Comparison of ENCODE assay signal across 8 cellular contexts in the genomic region with DNA sequence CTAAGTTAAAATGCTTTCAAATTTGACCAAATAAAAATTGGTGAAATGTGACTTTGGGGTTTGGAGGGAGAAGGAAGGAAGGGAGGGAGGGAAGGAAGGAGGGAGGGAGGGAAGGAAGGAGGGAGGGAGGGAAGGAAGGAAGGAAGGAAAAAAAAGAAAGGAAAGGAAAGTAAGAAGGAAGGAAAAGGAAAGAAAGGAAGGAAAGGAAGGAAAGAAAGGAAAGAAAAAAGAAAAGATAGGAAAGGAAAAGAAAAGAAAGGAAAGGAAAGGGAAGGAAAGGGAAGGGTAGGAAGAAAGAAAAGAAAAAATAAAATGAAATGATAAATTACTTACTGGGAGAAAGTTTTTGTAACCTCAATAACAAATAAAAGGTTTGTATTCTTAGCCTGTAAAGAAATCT.
"Had no signal": no experiment of that assay in that cellular context is flagged by ENCODE, and none has a peak within 500 bp of the region (broad histone marks: within the 10 kb centered on the region; RNA-seq: fewer than 3 reads in every experiment).

No MANE protein-coding gene starts in this region.

- H3K27ac Mint-ChIP-seq: GM23338, IgD-negative memory B cell had no signal

- ATAC-seq: GM23338, HCT116 had no signal

- H3K4me2 ChIP-seq: GM23338 had no signal

- H3K27me3 Mint-ChIP-seq: IgD-negative memory B cell had no signal

- H2AFZ ChIP-seq: GM23338 had no signal

- DNase-seq: KG1 had no signal

- H3K9me3 ChIP-seq: HAP-1 had no signal

- H3K4me3 Mint-ChIP-seq: GM23338, IgD-negative memory B cell had no signal

- H3K36me3 ChIP-seq: HAP-1 had no signal

- H3K4me1 Mint-ChIP-seq: GM23338 had no signal

- H3K4me1 ChIP-seq: HAP-1 had no signal

- H3K9me3 Mint-ChIP-seq: GM23338, IgD-negative memory B cell had no signal

- H3K4me3 ChIP-seq: GM23338, HAP-1 had no signal

- FAIRE-seq: H1, H54, HTR-8/SVneo had no signal
